9 cellular contexts compared by ENCODE assay signal in the genomic region with DNA sequence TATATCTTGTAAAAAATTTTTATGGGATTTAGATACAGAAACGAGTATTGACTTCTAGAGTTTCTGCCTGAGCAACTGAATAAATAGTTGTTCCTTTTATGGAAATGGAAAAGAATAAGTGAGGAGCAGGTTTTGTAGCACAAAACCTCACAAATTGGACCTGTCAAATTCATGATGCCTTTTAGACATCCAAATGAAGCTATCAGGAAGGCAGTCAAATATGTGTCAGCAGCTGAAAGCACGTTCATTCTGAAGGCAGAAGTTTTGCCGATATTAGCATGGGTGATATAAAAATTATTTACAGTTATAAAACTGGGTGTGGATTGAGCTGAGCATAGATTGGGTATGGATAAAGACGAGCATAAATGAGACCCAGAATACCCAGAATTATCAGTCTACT.
"Had no signal": no experiment of that assay in that cellular context is flagged by ENCODE, and none has a peak within 500 bp of the region (broad histone marks: within the 10 kb centered on the region; RNA-seq: fewer than 3 reads in every experiment).

No MANE protein-coding gene starts in this region.

- DNase-seq: GM23248, GOT3, H7, H9, HCEC 1CT, HFFc6 had no signal

- H3K9ac ChIP-seq: GM23248 had no signal

- H3K4me2 ChIP-seq: GM23338 had no signal

- H2AFZ ChIP-seq: GM23248, GM23338 had no signal

- H3K9me3 ChIP-seq: HAP-1 had no signal

- H3K27ac ChIP-seq: GM23248 had no signal

- ATAC-seq: GM23338, HCT116 had no signal

- H3K4me1 ChIP-seq: HAP-1 had no signal

- H3K4me3 ChIP-seq: GM23248, GM23338, HAP-1 had no signal

- H3K36me3 ChIP-seq: HAP-1 had no signal
